Comparison of ENCODE assay signal across 16 cellular contexts in the genomic region with DNA sequence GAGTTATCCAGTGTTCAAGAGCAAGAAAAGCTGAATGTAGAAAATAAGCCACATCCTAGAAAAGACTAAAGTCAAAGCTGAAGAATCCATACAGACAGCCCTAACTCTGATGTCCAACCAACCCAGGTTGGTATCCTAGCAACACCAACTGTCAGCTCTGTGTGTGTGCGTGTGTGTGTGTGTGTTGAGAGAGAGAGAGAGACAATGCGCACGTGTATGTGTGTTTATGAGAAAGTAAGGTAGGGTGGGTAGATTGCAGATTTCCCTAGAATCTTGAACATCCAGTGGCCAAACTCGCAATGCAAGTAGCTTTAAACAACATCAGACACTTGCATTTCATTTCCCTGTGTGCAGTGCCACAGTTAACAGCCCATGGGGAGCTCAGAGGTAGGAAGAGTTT.
"Had no signal": no experiment of that assay in that cellular context is flagged by ENCODE, and none has a peak within 500 bp of the region (broad histone marks: within the 10 kb centered on the region; RNA-seq: fewer than 3 reads in every experiment).

No MANE protein-coding gene starts in this region.

- H3K27ac Mint-ChIP-seq: activated T-cell treated with anti-CD3 and anti-CD28 coated beads, Interleukin-2, amount 50 U/mL, for 72 hours; stimulated activated naive CD8-positive, alpha-beta T cell treated with anti-CD3 and anti-CD28 coated beads, Interleukin-15, amount 100 ng/mL, for 72 hours had no signal

- H3K27me3 Mint-ChIP-seq: stimulated activated naive CD8-positive, alpha-beta T cell treated with anti-CD3 and anti-CD28 coated beads, Interleukin-15, amount 100 ng/mL, for 72 hours had no signal

- H3K4me1 Mint-ChIP-seq: stimulated activated naive CD8-positive, alpha-beta T cell treated with anti-CD3 and anti-CD28 coated beads, Interleukin-15, amount 100 ng/mL, for 72 hours had no signal

- DNase-seq: activated CD4-positive, alpha-beta T cell treated with anti-CD3 and anti-CD28 coated beads, Interleukin-2, amount 50 U/mL, for 4 hours; activated effector memory CD4-positive, alpha-beta T cell treated with anti-CD3 and anti-CD28 coated beads, Interleukin-2, amount 50 U/mL, for 16 hours; activated naive CD4-positive, alpha-beta T cell treated with anti-CD3 and anti-CD28 coated beads, Interleukin-2, amount 50 U/mL, for 16 hours; activated T-cell treated with anti-CD3 and anti-CD28 coated beads, Interleukin-2, amount 50 U/mL, for 72 hours; aorta; brain microvascular endothelial cell; central memory CD4-positive, alpha-beta T cell; dorsolateral prefrontal cortex; foreskin melanocyte; left ventricle myocardium inferior; mammary epithelial cell; ovary; stimulated activated CD4-positive, alpha-beta T cell treated with anti-CD3 and anti-CD28 coated beads, Interleukin-4, amount 100 ng/mL, for 1 hour; stimulated activated naive CD8-positive, alpha-beta T cell treated with anti-CD3 and anti-CD28 coated beads, Interleukin-15, amount 100 ng/mL, for 72 hours; trophoblast cell; WERI-Rb-1 had no signal

- H3K4me3 Mint-ChIP-seq: activated T-cell treated with anti-CD3 and anti-CD28 coated beads, Interleukin-2, amount 50 U/mL, for 72 hours; stimulated activated naive CD8-positive, alpha-beta T cell treated with anti-CD3 and anti-CD28 coated beads, Interleukin-15, amount 100 ng/mL, for 72 hours had no signal

- H3K9me3 Mint-ChIP-seq: activated T-cell treated with anti-CD3 and anti-CD28 coated beads, Interleukin-2, amount 50 U/mL, for 72 hours; stimulated activated naive CD8-positive, alpha-beta T cell treated with anti-CD3 and anti-CD28 coated beads, Interleukin-15, amount 100 ng/mL, for 72 hours had no signal
